ENCODE assay signal across 8 cellular contexts in the genomic region with DNA sequence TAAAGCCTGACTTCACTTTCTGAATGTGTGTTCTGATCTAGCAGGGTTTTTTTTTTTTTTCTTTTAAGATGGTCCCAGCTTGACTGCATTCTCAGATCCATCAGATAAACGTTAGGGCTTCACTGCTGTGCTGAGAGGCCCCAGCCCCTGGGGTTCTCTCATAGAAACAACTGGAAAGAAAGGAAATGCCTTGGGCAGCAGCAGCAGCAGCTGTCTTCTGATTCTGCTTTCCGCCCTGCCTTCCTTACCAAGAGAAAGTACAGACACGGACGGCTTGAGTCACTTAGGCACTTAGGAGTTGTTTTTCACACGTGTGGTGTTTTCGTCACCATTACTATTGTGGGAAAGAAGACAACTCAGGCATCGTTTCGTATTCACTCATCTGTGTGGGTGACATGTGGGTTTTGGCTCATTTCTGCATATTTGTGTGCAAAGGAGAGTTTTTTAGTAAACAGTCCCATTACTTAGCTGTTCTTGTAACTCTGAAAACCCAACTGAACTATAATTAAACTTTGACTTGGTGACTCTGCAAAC.
DNase-seq lines count a peak whose midpoint lies in the region; ATAC-seq and TF ChIP-seq lines count a peak whose summit lies in the region.

No MANE protein-coding gene starts in this region.

- ATAC-seq in HG02623 (IDR thresholded peaks at IDR 0.05; ENCODE audit: unreplicated experiment) (peak; percentile 59), RWPE2 (ENCODE audit: low read depth) (peak; percentile 56)

- 0 out of 2 replicates have a peak, but pooled peaks cover 7% of the 10 kb centered on the region for H3K36me3 ChIP-seq in RWPE2 (ENCODE audit: low read depth)
- no peaks in the 10 kb centered on the region for H3K36me3 ChIP-seq in adrenal gland (replicated peaks in 1 of 2)

- H3K27ac ChIP-seq in RWPE2 (ENCODE audit: poor library complexity, severe bottlenecking) (no peak overlapping the region), adrenal gland (peak overlapping the region in 3 of 5 donors; percentile 10 to 71 (median 42))

- no peaks in the 10 kb centered on the region for H3K9me3 ChIP-seq in RWPE2 (ENCODE audit: severe bottlenecking)
- H3K9me3 ChIP-seq in adrenal gland (replicated peaks in 1 of 3) = no peaks in the 10 kb centered on the region

- H3K4me3 ChIP-seq in GM12864 (ENCODE audit: low read depth, low read length) (no peak overlapping the region; the same call in 1 of the 2 replicates), RWPE2 (ENCODE audit: severe bottlenecking) (no peak overlapping the region), adrenal gland (no peak overlapping the region)

- 35 to 45% (median 39%) methylated on average over 8 of the region's 8 CpGs for WGBS in adrenal gland, 4 donors

- TF ChIP-seq CTCF in GM12864 (IDR thresholded peaks at IDR 0.05; ENCODE audit: low read depth, low read length, missing control alignments) (no peak), RWPE2 (IDR thresholded peaks at IDR 0.05; ENCODE audit: poor library complexity, severe bottlenecking) (no peak), adrenal gland (IDR thresholded peaks at IDR 0.05) (no peak)

- peak; percentile 99 for DNase-seq in GM12864 (ENCODE audit: low read depth)
- DNase-seq in RWPE2 (ENCODE audit: low spot score) = no peak
- peak in 6 of 7 donors; percentile 33 to 62 (median 38) for DNase-seq in adrenal gland
- DNase-seq in iPS-NIHi7 (ENCODE audit: extremely low spot score) = peak; percentile 42
- DNase-seq in stimulated activated CD4-positive, alpha-beta T cell treated with anti-CD3 and anti-CD28 coated beads, Interleukin-12 subunit alpha, Interleukin-12 subunit beta, amount 100 ng/mL, for 48 hours (ENCODE audit: low read depth in 2 of 3, low spot score in 1 of 3) = peak; percentile 61 to 79 (median 64)
- no peak for DNase-seq in NOMO-1 (lab: John Stamatoyannopoulos, UW; ENCODE audit: unreplicated experiment in 2 of 2)
- DNase-seq in NCI-H2196 (lab: John Stamatoyannopoulos, UW; ENCODE audit: unreplicated experiment) = no peak

- peaks cover 11% of the 10 kb centered on the region for H3K4me1 ChIP-seq in RWPE2 (ENCODE audit: insufficient read depth, poor library complexity, severe bottlenecking)
- H3K4me1 ChIP-seq in adrenal gland (replicated peaks in 1 of 2) = peaks cover 0 to 27% of the 10 kb centered on the region in 2 donors

- H3K27me3 ChIP-seq in RWPE2 (ENCODE audit: insufficient read depth, poor library complexity, severe bottlenecking) = no peaks in the 10 kb centered on the region
- no peaks in the 10 kb centered on the region for H3K27me3 ChIP-seq in adrenal gland

- TF ChIP-seq POLR2A in adrenal gland (IDR thresholded peaks at IDR 0.05) = no peak

- intact Hi-C loops in adrenal gland (cut with DNase I) = no loop called here

Comparison
In these comparisons a context has a peak if more than half of its experiments do, and no peak if none do; other contexts are left out.
1. DNase-seq: peak in GM12864 (single experiment), adrenal gland (6 of 7), iPS-NIHi7 (single experiment) and stimulated activated CD4-positive, alpha-beta T cell treated with anti-CD3 and anti-CD28 coated beads, Interleukin-12 subunit alpha, Interleukin-12 subunit beta, amount 100 ng/mL, for 48 hours (3 of 3); none in RWPE2 (single experiment), NOMO-1 (0 of 2) and NCI-H2196 (single experiment).